23 cellular contexts compared by ENCODE assay signal in genomic region chr18:47591429-47591828, GRCh38.
"Had no signal": no experiment of that assay in that cellular context is flagged by ENCODE, and none has a peak within 500 bp of the region (broad histone marks: within the 10 kb centered on the region; RNA-seq: fewer than 3 reads in every experiment).

No MANE protein-coding gene starts in this region.

- DNase-seq: dorsolateral prefrontal cortex; effector CD4-positive, alpha-beta T cell; hypothalamus; immature natural killer cell; islet precursor cell; left ventricle myocardium superior; lower lobe of right lung; naive thymus-derived CD8-positive, alpha-beta T cell; occipital lobe; ovary; posterior cingulate gyrus; psoas muscle; right cardiac atrium; sigmoid colon; stimulated activated CD4-positive, alpha-beta T cell treated with anti-CD3 and anti-CD28 coated beads, Interleukin-2, amount 100 ng/mL, for 24 hours; stimulated activated CD4-positive, alpha-beta T cell treated with anti-CD3 and anti-CD28 coated beads, Interleukin-4, amount 100 ng/mL, for 4 hours; stimulated activated naive CD8-positive, alpha-beta T cell treated with anti-CD3 and anti-CD28 coated beads, Interleukin-15, Interleukin-2, amounts not matched to agents 100 U/mL and 50 U/mL, for 24 hours; substantia nigra; testis; tibial artery had no signal

- H3K36me3 Mint-ChIP-seq: immature natural killer cell; naive thymus-derived CD8-positive, alpha-beta T cell; stimulated activated memory B cell treated with anti-CD40 and anti-IgM and Interleukin-4, amounts not matched to agents 10 μg/mL and 1 μg/mL and 100 μg/mL, for 72 hours; type B pancreatic cell had no signal

- H3K9me3 Mint-ChIP-seq: stimulated activated memory B cell treated with anti-CD40 and anti-IgM and Interleukin-4, amounts not matched to agents 10 μg/mL and 1 μg/mL and 100 μg/mL, for 72 hours had no signal

- H3K9me3 ChIP-seq: lower lobe of right lung, ovary, psoas muscle, testis had no signal

- FAIRE-seq: frontal cortex had no signal

- H3K4me1 ChIP-seq: lower lobe of right lung, psoas muscle, sigmoid colon, testis, tibial artery had no signal

- H3K27ac Mint-ChIP-seq: immature natural killer cell; naive thymus-derived CD8-positive, alpha-beta T cell; stimulated activated memory B cell treated with anti-CD40 and anti-IgM and Interleukin-4, amounts not matched to agents 10 μg/mL and 1 μg/mL and 100 μg/mL, for 72 hours; type B pancreatic cell had no signal

- H3K36me3 ChIP-seq: lower lobe of right lung, ovary, sigmoid colon, tibial artery had no signal

- H3K4me3 Mint-ChIP-seq: immature natural killer cell; naive thymus-derived CD8-positive, alpha-beta T cell; stimulated activated memory B cell treated with anti-CD40 and anti-IgM and Interleukin-4, amounts not matched to agents 10 μg/mL and 1 μg/mL and 100 μg/mL, for 72 hours; type B pancreatic cell had no signal

- H3K4me1 Mint-ChIP-seq: immature natural killer cell; stimulated activated memory B cell treated with anti-CD40 and anti-IgM and Interleukin-4, amounts not matched to agents 10 μg/mL and 1 μg/mL and 100 μg/mL, for 72 hours had no signal

- ATAC-seq: left ventricle myocardium superior; lower lobe of right lung; naive thymus-derived CD8-positive, alpha-beta T cell; psoas muscle; right cardiac atrium; stimulated activated memory B cell treated with anti-CD40 and anti-IgM and Interleukin-4, amounts not matched to agents 10 μg/mL and 1 μg/mL and 100 μg/mL, for 72 hours; stimulated activated naive CD8-positive, alpha-beta T cell treated with anti-CD3 and anti-CD28 coated beads, Interleukin-15, Interleukin-2, amounts not matched to agents 100 U/mL and 50 U/mL, for 24 hours had no signal

- H3K27me3 ChIP-seq: ovary, testis had no signal

- H3K27ac ChIP-seq: dorsolateral prefrontal cortex, lower lobe of right lung, ovary, psoas muscle, sigmoid colon, testis, tibial artery had no signal

- H3K4me3 ChIP-seq: dorsolateral prefrontal cortex, lower lobe of right lung, ovary, psoas muscle, sigmoid colon, testis, tibial artery had no signal
